9 cellular contexts compared by ENCODE assay signal in genomic region chr22:32067613-32068012, GRCh38. TPM values are rescaled to one million over a fixed set of nuclear protein-coding genes. Genes with fewer than 3 reads are reported as not detected.
"Had no signal": no experiment of that assay in that cellular context is flagged by ENCODE, and none has a peak within 500 bp of the region (broad histone marks: within the 10 kb centered on the region; RNA-seq: fewer than 3 reads in every experiment).

No MANE protein-coding gene starts in this region.

- DNase-seq: GOT3, H9, HCEC 1CT, HFFc6, KBM-7 had no signal

- H3K9ac ChIP-seq: KMS-11 had no signal

- H3K4me2 ChIP-seq: KMS-11 had no signal

- FAIRE-seq: H54, HTR-8/SVneo had no signal

- H3K4me3 Mint-ChIP-seq: H9, HFFc6, IgD-negative memory B cell had no signal

- H3K27ac Mint-ChIP-seq: H9, HFFc6, IgD-negative memory B cell had no signal

- H3K4me1 Mint-ChIP-seq: IgD-negative memory B cell had no signal

- H3K36me3 Mint-ChIP-seq: IgD-negative memory B cell had no signal

- H3K27ac ChIP-seq: KMS-11 had no signal

- H3K9me3 Mint-ChIP-seq: H9, HFFc6 had no signal

RNA-seq across cellular contexts. Expression of gene SLC5A1, which starts 24.6 kb away (rescaled TPM):
- total RNA-seq: H9, HFFc6 had no signal
- polyA plus RNA-seq: IgD-negative memory B cell had no signal
